9 cellular contexts compared by ENCODE assay signal in the genomic region with DNA sequence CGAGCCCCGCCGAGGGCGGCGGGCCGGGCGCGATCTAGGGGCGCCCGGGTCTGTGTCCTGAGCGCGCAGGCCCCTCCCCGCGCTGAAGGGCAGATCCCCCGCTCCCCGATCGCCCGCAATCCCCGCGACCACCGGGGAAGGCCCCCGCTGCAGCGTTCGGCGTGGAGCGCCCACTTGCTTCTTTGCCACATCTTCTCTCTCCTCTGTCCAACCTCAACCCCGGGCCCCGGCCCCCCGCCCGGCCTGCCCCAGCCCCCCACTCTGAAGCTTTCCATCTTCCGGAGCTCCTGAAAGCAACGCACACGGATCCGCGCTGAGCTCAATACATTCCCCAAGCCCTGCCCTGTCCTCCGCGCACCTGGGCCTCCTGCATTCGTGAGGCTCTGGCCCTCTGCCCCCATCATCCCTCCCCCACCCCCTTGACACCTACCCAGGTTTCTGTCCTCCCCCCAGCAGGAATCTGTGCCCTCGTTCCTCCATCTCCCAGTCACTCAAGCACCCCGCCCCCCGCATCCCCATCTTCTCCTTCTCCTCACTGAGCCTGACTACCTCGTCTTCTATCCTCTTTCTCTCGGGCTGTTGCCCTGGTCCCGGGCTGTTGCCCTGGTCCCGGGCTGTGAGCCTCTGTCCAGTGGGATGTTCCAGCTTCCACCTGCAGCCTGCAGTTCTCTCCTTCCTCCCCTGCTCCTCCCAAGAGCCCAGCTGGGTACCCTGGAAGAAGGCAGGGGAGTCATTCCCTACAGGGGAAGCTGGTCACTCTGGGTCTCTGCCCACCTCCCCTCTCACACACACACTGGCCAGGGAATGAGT. TPM values are rescaled to one million over a fixed set of nuclear protein-coding genes. Genes with fewer than 3 reads are reported as not detected.
DNase-seq lines count a peak whose midpoint lies in the region; ATAC-seq, FAIRE-seq and TF ChIP-seq lines count a peak whose summit lies in the region.
"Had no signal": no experiment of that assay in that cellular context is flagged by ENCODE, and none has a peak within 500 bp of the region (broad histone marks: within the 10 kb centered on the region; RNA-seq: fewer than 3 reads in every experiment).

No MANE protein-coding gene starts in this region.

- peak; percentile 48 for DNase-seq in DMS53 (lab: John Stamatoyannopoulos, UW)
- DNase-seq in DMS53 treated with DMSO at 0.1 percent for 48 hours (lab: John Stamatoyannopoulos, UW; ENCODE audit: unreplicated experiment), result no peak
- DNase-seq in WTC11 (ENCODE audit: low spot score), result peak; percentile 24
- DNase-seq in right cardiac atrium, result peak in 1 of 3 donors; percentile 56
- no peak for DNase-seq in small intestine
- DNase-seq in mesenteric fat pad (ENCODE audit: low spot score), result no peak
- no peak for DNase-seq in SK-N-DZ (ENCODE audit: low spot score)

- no peaks in the 10 kb centered on the region for H3K36me3 ChIP-seq in small intestine (ENCODE audit: control insufficient read depth in 2 of 2, insufficient read depth in 2 of 2, low read length in 2 of 2)
- H3K36me3 ChIP-seq: neutrophil had no signal

- no peaks in the 10 kb centered on the region for H3K9me3 ChIP-seq in right cardiac atrium (ENCODE audit: control insufficient read depth, low read length)
- H3K9me3 ChIP-seq in small intestine (ENCODE audit: control insufficient read depth, low read depth), result no peaks in the 10 kb centered on the region
- H3K9me3 ChIP-seq: neutrophil had no signal

- no peak overlapping the region; the same call in 1 of the 2 replicates for H3K27ac Mint-ChIP-seq in WTC11

- peak overlapping the region; percentile 80 for H3K4me3 Mint-ChIP-seq in WTC11

- H3K27me3 Mint-ChIP-seq in WTC11 (ENCODE audit: low read depth), result peaks cover 22% of the 10 kb centered on the region

- POLR2A ChIA-PET in WTC11 (lab: Charles Lee), result interaction anchor here (0.5 to 1.0 kb wide), 3 partner anchors 9 to 56 kb away, joined by 3 read pairs; a partner anchor contains a TSS

- TF ChIP-seq CTCF in WTC11 (IDR thresholded peaks at IDR 0.05), result no peak

- peak; percentile 23 for ATAC-seq in WTC11
- ATAC-seq in right cardiac atrium, result no peak
- no peak for ATAC-seq in GM18909 (IDR thresholded peaks at IDR 0.05; ENCODE audit: poor library complexity, unreplicated experiment)

- H3K27me3 ChIP-seq in right cardiac atrium (ENCODE audit: control insufficient read depth, insufficient read depth) (no peaks in the 10 kb centered on the region), small intestine (ENCODE audit: control insufficient read depth in 2 of 2, insufficient read depth in 2 of 2, low read length in 2 of 2) (peaks cover 4 to 7% of the 10 kb centered on the region in 2 donors)

- no peaks in the 10 kb centered on the region for H3K9me3 Mint-ChIP-seq in WTC11

- peak overlapping the region; percentile 79 for H3K4me3 ChIP-seq in right cardiac atrium (ENCODE audit: low read length)
- peak overlapping the region; percentile 29 to 57 for H3K4me3 ChIP-seq in small intestine (ENCODE audit: low read depth in 1 of 2, low read length in 2 of 2)

- intact Hi-C loops in right cardiac atrium (cut with DNase I), result no loop called here

- no peaks in the 10 kb centered on the region for H3K36me3 Mint-ChIP-seq in WTC11

- H3K27ac ChIP-seq in right cardiac atrium (ENCODE audit: low read length) (peak overlapping the region; percentile 26), small intestine (ENCODE audit: low read depth in 1 of 2, low read length in 1 of 2) (no peak overlapping the region)
- H3K27ac ChIP-seq: neutrophil had no signal

- H3K4me1 ChIP-seq in right cardiac atrium (ENCODE audit: control insufficient read depth, insufficient read depth, low read length) (peaks cover 2% of the 10 kb centered on the region), small intestine (ENCODE audit: control insufficient read depth in 2 of 2, insufficient read depth in 1 of 2, low read depth in 1 of 2, low read length in 1 of 2) (no peaks in the 10 kb centered on the region)

- CTCF ChIA-PET in WTC11 (lab: Charles Lee), result interaction anchor here (0.6 to 11.1 kb wide), 28 partner anchors 8 to 195 kb away, joined by 3 to 121 read pairs (median 5); a partner anchor contains a TSS

- FAIRE-seq in small intestine (lab: Jason Lieb, UNC), result no peak

- 4% methylated on average over 45 of the region's 45 CpGs for WGBS in right cardiac atrium
- 3 to 8% (median 7%) methylated on average over 29 to 45 of the region's 45 CpGs for WGBS in small intestine, 3 donors

- H3K4me1 Mint-ChIP-seq in WTC11, result peaks cover 27% of the 10 kb centered on the region

TF ChIP-seq in WTC11, 78 proteins besides CTCF, POLR2A, EP300 and RAD21 (continues in another document):
- TF ChIP-seq, protein P1, sequence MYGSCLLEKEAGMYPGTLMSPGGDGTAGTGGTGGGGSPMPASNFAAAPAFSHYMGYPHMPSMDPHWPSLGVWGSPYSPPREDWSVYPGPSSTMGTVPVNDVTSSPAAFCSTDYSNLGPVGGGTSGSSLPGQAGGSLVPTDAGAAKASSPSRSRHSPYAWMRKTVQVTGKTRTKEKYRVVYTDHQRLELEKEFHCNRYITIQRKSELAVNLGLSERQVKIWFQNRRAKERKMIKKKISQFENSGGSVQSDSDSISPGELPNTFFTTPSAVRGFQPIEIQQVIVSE (CRISPR knock-in tag; IDR thresholded peaks at IDR 0.05; ENCODE audit: borderline replicate concordance), result no peak
- TF ChIP-seq, protein P2, sequence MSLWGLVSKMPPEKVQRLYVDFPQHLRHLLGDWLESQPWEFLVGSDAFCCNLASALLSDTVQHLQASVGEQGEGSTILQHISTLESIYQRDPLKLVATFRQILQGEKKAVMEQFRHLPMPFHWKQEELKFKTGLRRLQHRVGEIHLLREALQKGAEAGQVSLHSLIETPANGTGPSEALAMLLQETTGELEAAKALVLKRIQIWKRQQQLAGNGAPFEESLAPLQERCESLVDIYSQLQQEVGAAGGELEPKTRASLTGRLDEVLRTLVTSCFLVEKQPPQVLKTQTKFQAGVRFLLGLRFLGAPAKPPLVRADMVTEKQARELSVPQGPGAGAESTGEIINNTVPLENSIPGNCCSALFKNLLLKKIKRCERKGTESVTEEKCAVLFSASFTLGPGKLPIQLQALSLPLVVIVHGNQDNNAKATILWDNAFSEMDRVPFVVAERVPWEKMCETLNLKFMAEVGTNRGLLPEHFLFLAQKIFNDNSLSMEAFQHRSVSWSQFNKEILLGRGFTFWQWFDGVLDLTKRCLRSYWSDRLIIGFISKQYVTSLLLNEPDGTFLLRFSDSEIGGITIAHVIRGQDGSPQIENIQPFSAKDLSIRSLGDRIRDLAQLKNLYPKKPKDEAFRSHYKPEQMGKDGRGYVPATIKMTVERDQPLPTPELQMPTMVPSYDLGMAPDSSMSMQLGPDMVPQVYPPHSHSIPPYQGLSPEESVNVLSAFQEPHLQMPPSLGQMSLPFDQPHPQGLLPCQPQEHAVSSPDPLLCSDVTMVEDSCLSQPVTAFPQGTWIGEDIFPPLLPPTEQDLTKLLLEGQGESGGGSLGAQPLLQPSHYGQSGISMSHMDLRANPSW (CRISPR knock-in tag; conservative IDR thresholded peaks at IDR 0.05; ENCODE audit: low read depth), result no peak
- TF ChIP-seq NFATC4 (CRISPR knock-in tag; IDR thresholded peaks at IDR 0.05) (no peak), SMAD4 (CRISPR knock-in tag; IDR thresholded peaks at IDR 0.05) (no peak), ELF4 (CRISPR knock-in tag; IDR thresholded peaks at IDR 0.05; ENCODE audit: low read depth) (no peak)
- TF ChIP-seq, protein P3, sequence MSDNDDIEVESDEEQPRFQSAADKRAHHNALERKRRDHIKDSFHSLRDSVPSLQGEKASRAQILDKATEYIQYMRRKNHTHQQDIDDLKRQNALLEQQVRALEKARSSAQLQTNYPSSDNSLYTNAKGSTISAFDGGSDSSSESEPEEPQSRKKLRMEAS (CRISPR knock-in tag; IDR thresholded peaks at IDR 0.05), result no peak
- TF ChIP-seq, protein P4, sequence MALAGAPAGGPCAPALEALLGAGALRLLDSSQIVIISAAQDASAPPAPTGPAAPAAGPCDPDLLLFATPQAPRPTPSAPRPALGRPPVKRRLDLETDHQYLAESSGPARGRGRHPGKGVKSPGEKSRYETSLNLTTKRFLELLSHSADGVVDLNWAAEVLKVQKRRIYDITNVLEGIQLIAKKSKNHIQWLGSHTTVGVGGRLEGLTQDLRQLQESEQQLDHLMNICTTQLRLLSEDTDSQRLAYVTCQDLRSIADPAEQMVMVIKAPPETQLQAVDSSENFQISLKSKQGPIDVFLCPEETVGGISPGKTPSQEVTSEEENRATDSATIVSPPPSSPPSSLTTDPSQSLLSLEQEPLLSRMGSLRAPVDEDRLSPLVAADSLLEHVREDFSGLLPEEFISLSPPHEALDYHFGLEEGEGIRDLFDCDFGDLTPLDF (CRISPR knock-in tag; IDR thresholded peaks at IDR 0.05), result no peak

RNA-seq across cellular contexts. Expression of a gene that starts 7.8 kb away (rescaled TPM):
- total RNA-seq in WTC11 (2021), result 55.3 to 62.7 TPM (median 57.8 TPM) in 3 replicates
- total RNA-seq in right cardiac atrium, result 100 to 1,000 TPM; 122 to 176 (median 159) TPM
- polyA plus RNA-seq in right cardiac atrium, result 85.5 TPM
- 10 to 100 TPM in 1 of 3 donors, 1 to 10 TPM in 1, under 1 TPM in 1; 0.45 to 15.7 (median 4.6) TPM for polyA plus RNA-seq in small intestine
- total RNA-seq in mesenteric fat pad, result 4.7 TPM
- 26.0 and 31.5 TPM in 2 replicates for polyA plus RNA-seq in SK-N-DZ (2014; cell fraction: cytosol; rRNA removed)
- 59.5 and 81.6 TPM in 2 replicates for polyA plus RNA-seq in SK-N-DZ (2014; cell fraction: nucleus; rRNA removed)

RNA-seq across cellular contexts. Expression of a gene that starts 24.2 kb away (rescaled TPM):
- total RNA-seq in WTC11 (2021) (1.6 to 3.5 TPM (median 2.8 TPM) in 3 replicates), right cardiac atrium (over 10,000 TPM in 1 of 4 donors, 1,000 to 10,000 TPM in 3; 6,970 to 10,932 (median 7,338) TPM), mesenteric fat pad (62.5 TPM)
- polyA plus RNA-seq in right cardiac atrium (9,146 TPM), small intestine (100 to 1,000 TPM in 1 of 3 donors, 10 to 100 TPM in 2; 24.6 to 178 (median 99.4) TPM)
- 0.07 and 3.0 TPM in 2 replicates for polyA plus RNA-seq in SK-N-DZ (2014; cell fraction: cytosol; rRNA removed)
- polyA plus RNA-seq in SK-N-DZ (2014; cell fraction: nucleus; rRNA removed), result 0.29 TPM in 1 of 2 replicates, not detected in the other

RNA-seq across cellular contexts. Expression of a gene that starts 54.7 kb away (rescaled TPM):
- 65.8 to 70.2 TPM (median 67.6 TPM) in 3 replicates for total RNA-seq in WTC11 (2021)
- 10 to 100 TPM; 42.2 to 58.8 (median 56.2) TPM for total RNA-seq in right cardiac atrium
- polyA plus RNA-seq in right cardiac atrium, result 50.0 TPM
- polyA plus RNA-seq in small intestine, result 100 to 1,000 TPM in 2 of 3 donors, 10 to 100 TPM in 1; 98.2 to 200 (median 187) TPM
- 78.6 TPM for total RNA-seq in mesenteric fat pad
- 20.4 and 29.6 TPM in 2 replicates for polyA plus RNA-seq in SK-N-DZ (2014; cell fraction: cytosol; rRNA removed)
- 43.8 and 121 TPM in 2 replicates for polyA plus RNA-seq in SK-N-DZ (2014; cell fraction: nucleus; rRNA removed)

RNA-seq across cellular contexts. Expression of a gene that starts 56.3 kb away (rescaled TPM):
- total RNA-seq in WTC11 (2021) (44.2 to 51.9 TPM (median 49.5 TPM) in 3 replicates), right cardiac atrium (10 to 100 TPM; 22.9 to 27.5 (median 25.4) TPM), mesenteric fat pad (32.4 TPM)
- polyA plus RNA-seq in right cardiac atrium (21.6 TPM), small intestine (10 to 100 TPM; 52.6 to 63.5 (median 59.3) TPM)
- polyA plus RNA-seq in SK-N-DZ (2014; cell fraction: cytosol; rRNA removed), result 37.1 and 42.5 TPM in 2 replicates
- 69.3 and 75.5 TPM in 2 replicates for polyA plus RNA-seq in SK-N-DZ (2014; cell fraction: nucleus; rRNA removed)

Comparison
In these comparisons a context has a peak if more than half of its experiments do, and no peak if none do; other contexts are left out.
1. DNase-seq: peak in DMS53 (single experiment) and WTC11 (single experiment); none in DMS53 treated with DMSO at 0.1 percent for 48 hours (single experiment), small intestine (single experiment), mesenteric fat pad (single experiment) and SK-N-DZ (single experiment).
2. RNA of a gene that starts 24.2 kb away (total RNA-seq): 6,970 to 10,932 TPM in right cardiac atrium; 62.5 TPM in mesenteric fat pad (single experiment) and 1.6 to 3.5 TPM in WTC11; every median in the first group is over 100 times any median in the second.